In the genomic region with DNA sequence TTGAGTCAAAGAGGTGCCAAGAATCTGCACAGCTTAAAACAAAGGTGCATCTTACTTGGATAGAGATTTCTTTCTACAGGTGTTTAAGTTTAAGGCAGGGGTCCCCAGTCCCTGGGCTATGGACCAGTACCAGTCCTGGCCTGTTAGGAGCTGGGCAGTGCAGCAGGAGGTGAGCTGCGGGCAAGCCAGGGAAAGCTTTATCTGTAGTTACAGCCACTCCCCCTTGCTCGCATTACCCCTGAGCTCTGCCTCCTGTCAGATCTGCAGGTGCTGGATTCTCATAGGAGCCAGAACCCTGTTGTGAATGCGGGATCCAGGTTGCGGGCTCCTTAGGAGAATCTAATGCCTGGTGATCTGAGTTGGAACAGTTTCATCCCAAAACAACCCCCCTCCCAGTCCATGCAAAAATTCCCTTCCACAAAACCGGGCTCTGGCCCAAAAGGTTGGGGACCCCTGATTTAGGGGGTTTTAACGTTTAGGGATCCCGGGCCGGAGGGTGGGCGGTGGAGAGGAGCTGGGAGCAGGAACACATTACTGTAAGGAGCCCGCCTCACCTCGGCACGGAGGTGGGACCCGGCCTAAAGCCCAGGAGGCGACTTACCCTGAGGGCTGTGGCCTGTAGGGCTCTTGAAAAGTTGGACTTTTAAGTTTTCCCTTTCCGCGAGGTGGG, we compare ENCODE assay signal across 1 cellular context.
TF ChIP-seq lines count a peak whose summit lies in the region.

No MANE protein-coding gene starts in this region.

TF ChIP-seq in IMR-90, 13 proteins besides CTCF, POLR2A, EP300 and RAD21:
- TF ChIP-seq RCOR1 (IDR thresholded peaks at IDR 0.05; ENCODE audit: insufficient replicate concordance, low read length) (no peak), SMC3 (IDR thresholded peaks at IDR 0.05; ENCODE audit: low read depth, low read length) (no peak), MXI1 (IDR thresholded peaks at IDR 0.05; ENCODE audit: borderline replicate concordance, low read depth, low read length) (no peak), CHD1 (IDR thresholded peaks at IDR 0.05; ENCODE audit: low read depth, low read length) (no peak), NFE2L2 (IDR thresholded peaks at IDR 0.05; ENCODE audit: low read depth, low read length) (no peak)
- TF ChIP-seq, protein P1, sequence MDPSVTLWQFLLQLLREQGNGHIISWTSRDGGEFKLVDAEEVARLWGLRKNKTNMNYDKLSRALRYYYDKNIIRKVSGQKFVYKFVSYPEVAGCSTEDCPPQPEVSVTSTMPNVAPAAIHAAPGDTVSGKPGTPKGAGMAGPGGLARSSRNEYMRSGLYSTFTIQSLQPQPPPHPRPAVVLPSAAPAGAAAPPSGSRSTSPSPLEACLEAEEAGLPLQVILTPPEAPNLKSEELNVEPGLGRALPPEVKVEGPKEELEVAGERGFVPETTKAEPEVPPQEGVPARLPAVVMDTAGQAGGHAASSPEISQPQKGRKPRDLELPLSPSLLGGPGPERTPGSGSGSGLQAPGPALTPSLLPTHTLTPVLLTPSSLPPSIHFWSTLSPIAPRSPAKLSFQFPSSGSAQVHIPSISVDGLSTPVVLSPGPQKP (IDR thresholded peaks at IDR 0.05; ENCODE audit: borderline replicate concordance, low read depth, low read length): no peak
TF ChIP-seq in IMR-90: peak in this region for 0.
